Comparison of ENCODE assay signal across 20 cellular contexts in genomic region chr3:187593347-187593850, GRCh38.
DNase-seq lines count a peak whose midpoint lies in the region; ATAC-seq, FAIRE-seq and TF ChIP-seq lines count a peak whose summit lies in the region.
"Had no signal": no experiment of that assay in that cellular context is flagged by ENCODE, and none has a peak within 500 bp of the region (broad histone marks: within the 10 kb centered on the region; RNA-seq: fewer than 3 reads in every experiment).

No MANE protein-coding gene starts in this region.

- TF ChIP-seq CTCF in GM23338 (conservative IDR thresholded peaks at IDR 0.05; ENCODE audit: low read depth in 2 of 2) (no peak), H1 (IDR thresholded peaks at IDR 0.05; ENCODE audit: control extremely low read depth in 1 of 3, insufficient read depth in 1 of 3, low read depth in 1 of 3, low read length in 3 of 3) (no peak), neural progenitor cell (IDR thresholded peaks at IDR 0.05) (no peak), tibial artery (IDR thresholded peaks at IDR 0.05) (no peak), stomach (IDR thresholded peaks at IDR 0.05) (no peak)

- peak overlapping the region; percentile 54; the same call in 1 of the 2 replicates for H2BK15ac ChIP-seq in H1 (ENCODE audit: low read length)

- H3K27ac ChIP-seq in GM23338 (ENCODE audit: low read depth) = no peak overlapping the region
- no peak overlapping the region for H3K27ac ChIP-seq in H1 (ENCODE audit: low read depth, low read length)
- H3K27ac ChIP-seq in neural progenitor cell = no peak overlapping the region
- H3K27ac ChIP-seq in tibial artery = no peak overlapping the region
- H3K27ac ChIP-seq in stomach = no peak overlapping the region
- H3K27ac ChIP-seq: BLaER1 treated with 17β-estradiol and CSF1 and Interleukin-3, amounts not matched to agents 10 nM and 100 nM; HL-60 had no signal

- H2BK5ac ChIP-seq in H1 (ENCODE audit: low read depth, low read length) = no peak overlapping the region

- TF ChIP-seq POLR2A in H1 (IDR thresholded peaks at IDR 0.05; ENCODE audit: control extremely low read depth in 1 of 2, low read depth in 2 of 2, low read length in 2 of 2) (no peak), stomach (IDR thresholded peaks at IDR 0.05) (no peak)

- H2BK120ac ChIP-seq in H1 (replicated peaks; ENCODE audit: low read depth, low read length) = no peak overlapping the region

- no peak overlapping the region for H3K4ac ChIP-seq in H1 (replicated peaks; ENCODE audit: insufficient read length, low read depth, low read length)

- FAIRE-seq in H1 (lab: Jason Lieb, UNC) = no peak
- FAIRE-seq: HepG2 had no signal

- H3K79me1 ChIP-seq in H1 (ENCODE audit: low read depth, low read length) = no peaks in the 10 kb centered on the region

- H3K4me2 ChIP-seq in GM23338 (0 out of 2 replicates have a peak overlapping the region, but pooled peaks have one; percentile 14), H1 (ENCODE audit: insufficient read depth in 1 of 2, low read depth in 2 of 2, low read length in 2 of 2) (no peak overlapping the region), neural progenitor cell (no peak overlapping the region)
- H3K4me2 ChIP-seq: BLaER1 treated with 17β-estradiol and CSF1 and Interleukin-3, amounts not matched to agents 10 nM and 100 nM had no signal

- H3K36me3 Mint-ChIP-seq in GM23338 (ENCODE audit: low read depth) = no peaks in the 10 kb centered on the region
- H3K36me3 Mint-ChIP-seq in neural progenitor cell = no peaks in the 10 kb centered on the region
- H3K36me3 Mint-ChIP-seq: CD8-positive, alpha-beta T cell had no signal

- no peak overlapping the region for H3K9ac ChIP-seq in H1 (replicated peaks in 1 of 4; ENCODE audit: extremely low read depth in 1 of 4, low read depth in 3 of 4, low read length in 3 of 4)
- H3K9ac ChIP-seq in neural progenitor cell = no peak overlapping the region
- H3K9ac ChIP-seq: BLaER1 treated with 17β-estradiol and CSF1 and Interleukin-3, amounts not matched to agents 10 nM and 100 nM had no signal

- no peak overlapping the region for H3K56ac ChIP-seq in H1 (replicated peaks; ENCODE audit: insufficient read length, low read depth, low read length)

- H3F3A ChIP-seq in GM23338 (replicated peaks; ENCODE audit: low read depth) (no peaks in the 10 kb centered on the region), neural progenitor cell (ENCODE audit: low read depth) (no peaks in the 10 kb centered on the region)

- H2BK20ac ChIP-seq in H1 (ENCODE audit: low read length) = peak overlapping the region; percentile 92; the same call in 1 of the 2 replicates

- H3K9me2 ChIP-seq in GM23338 (ENCODE audit: insufficient read depth) = peaks cover 5% of the 10 kb centered on the region

- H4K20me1 ChIP-seq in GM23338 (replicated peaks; ENCODE audit: insufficient read depth) (no peaks in the 10 kb centered on the region), H1 (replicated peaks in 1 of 2; ENCODE audit: control insufficient read depth in 1 of 2, insufficient read depth in 2 of 2, low read length in 2 of 2) (no peaks in the 10 kb centered on the region), neural progenitor cell (ENCODE audit: low read depth) (no peaks in the 10 kb centered on the region)
- H4K20me1 ChIP-seq: BLaER1 treated with 17β-estradiol and CSF1 and Interleukin-3, amounts not matched to agents 10 nM and 100 nM had no signal

- H2AFZ ChIP-seq in GM23338 = peak overlapping the region; percentile 1; the same call in 1 of the 2 replicates
- no peak overlapping the region for H2AFZ ChIP-seq in H1 (ENCODE audit: low read length)
- peak overlapping the region; percentile 5 for H2AFZ ChIP-seq in neural progenitor cell (replicated peaks)

- H2BK12ac ChIP-seq in H1 (ENCODE audit: low read depth, low read length) = peak overlapping the region; percentile 70; the same call in 1 of the 2 replicates

- H3K4me3 ChIP-seq in GM23338 (no peak overlapping the region), H1 (ENCODE audit: extremely low read depth in 1 of 4, insufficient read depth in 2 of 4, low read depth in 3 of 4, low read length in 4 of 4) (no peak overlapping the region), neural progenitor cell (no peak overlapping the region), tibial artery (no peak overlapping the region), stomach (no peak overlapping the region)
- H3K4me3 ChIP-seq: BLaER1 treated with 17β-estradiol and CSF1 and Interleukin-3, amounts not matched to agents 10 nM and 100 nM had no signal

- no peaks in the 10 kb centered on the region for H3K36me3 ChIP-seq in GM23338 (ENCODE audit: insufficient read depth)
- no peaks in the 10 kb centered on the region for H3K36me3 ChIP-seq in H1 (ENCODE audit: control insufficient read depth in 2 of 4, insufficient read depth in 4 of 4, low read length in 3 of 4)
- H3K36me3 ChIP-seq in neural progenitor cell = no peaks in the 10 kb centered on the region
- H3K36me3 ChIP-seq in tibial artery = no peaks in the 10 kb centered on the region
- H3K36me3 ChIP-seq in stomach = no peaks in the 10 kb centered on the region
- H3K36me3 ChIP-seq: BLaER1 treated with 17β-estradiol and CSF1 and Interleukin-3, amounts not matched to agents 10 nM and 100 nM had no signal

- H3K23ac ChIP-seq in H1 (ENCODE audit: insufficient read length) = no peak overlapping the region

- CTCF ChIA-PET in H1 (lab: Charles Lee; ENCODE audit: partially characterized antibody) = interaction anchor here (0.6 to 3.9 kb wide), 11 partner anchors 9 to 744 kb away, joined by 3 to 27 read pairs (median 4); no protein-coding TSS in a partner anchor

- intact Hi-C loops in tibial artery (cut with DNase I; ENCODE audit: low total_unique reads) (no loop called here), stomach (cut with DNase I; ENCODE audit: low total_unique reads) (no loop called here)

- no peak overlapping the region for H3K14ac ChIP-seq in H1 (ENCODE audit: insufficient read length)

- peaks cover 33% of the 10 kb centered on the region for H3K4me1 Mint-ChIP-seq in GM23338
- H3K4me1 Mint-ChIP-seq in neural progenitor cell = peaks cover 23% of the 10 kb centered on the region
- H3K4me1 Mint-ChIP-seq: B cell, IgD-negative memory B cell had no signal

- no peak for DNase-seq in GM23338 (ENCODE audit: low spot score)
- DNase-seq in HT-29 (ENCODE audit: low spot score) = peak; percentile 15
- no peak for DNase-seq in H1 (ENCODE audit: low read depth in 1 of 2, low spot score in 2 of 2)
- no peak for DNase-seq in neural progenitor cell (ENCODE audit: low spot score)
- no peak for DNase-seq in tibial artery
- no peak for DNase-seq in glomerular visceral epithelial cell (ENCODE audit: extremely low spot score)
- DNase-seq in stomach = no peak
- no peak for DNase-seq in stimulated activated naive CD4-positive, alpha-beta T cell (lab: John Stamatoyannopoulos, UW)
- DNase-seq: 8988T; Calu3; CD8-positive, alpha-beta T cell; DMS79 treated with DMSO at 0.1 percent for 48 hours; GF-D8; GOT3; HCEC 1CT had no signal

- H3K9me3 ChIP-seq in H1 (ENCODE audit: insufficient read depth in 2 of 2, low read depth in 1 of 2, low read length in 1 of 2) (no peaks in the 10 kb centered on the region), neural progenitor cell (ENCODE audit: low read depth) (no peaks in the 10 kb centered on the region), tibial artery (no peaks in the 10 kb centered on the region), stomach (no peaks in the 10 kb centered on the region)
- H3K9me3 ChIP-seq: BLaER1 treated with 17β-estradiol and CSF1 and Interleukin-3, amounts not matched to agents 10 nM and 100 nM had no signal

- WGBS in H1 (ENCODE audit: extremely low coverage in 1 of 2, insufficient coverage in 1 of 2, insufficient read length in 1 of 2, insufficient replicate concordance in 2 of 2, low coverage in 1 of 2, low lambda C conversion rate in 2 of 2, missing lambda C conversion rate in 1 of 2), 2 experiments = 95% methylated on average over 7 of the region's 7 CpGs; no CpG with 5 or more reads in 1 of the 2 experiments
- whole genome bisulfite sequencing in stomach, 5 donors = 65 to 79% (median 71%) methylated on average over 7 of the region's 7 CpGs

- ATAC-seq in GM23338 = no peak
- ATAC-seq: CD8-positive, alpha-beta T cell; HepG2 had no signal

- POLR2A ChIA-PET in H1 (lab: Charles Lee; ENCODE audit: partially characterized antibody) = interaction anchor here (0.8 kb wide), 1 partner anchor 275 kb away, joined by 3 read pairs; no protein-coding TSS in a partner anchor

- H3K27me3 Mint-ChIP-seq in GM23338 (ENCODE audit: insufficient read depth, low read depth, poor library complexity) (peaks cover 2% of the 10 kb centered on the region), neural progenitor cell (ENCODE audit: insufficient read depth, low read depth) (no peaks in the 10 kb centered on the region)

- H3K27ac Mint-ChIP-seq in GM23338 = no peak overlapping the region
- H3K27ac Mint-ChIP-seq in neural progenitor cell = no peak overlapping the region
- H3K27ac Mint-ChIP-seq: B cell; CD8-positive, alpha-beta T cell; IgD-negative memory B cell had no signal

- H3K18ac ChIP-seq in H1 (ENCODE audit: extremely low read depth, low read length) = no peak overlapping the region

- H3K4me1 ChIP-seq in GM23338 (ENCODE audit: insufficient read depth) (peaks cover 21% of the 10 kb centered on the region), H1 (replicated peaks in 1 of 4; ENCODE audit: control insufficient read depth in 3 of 4, insufficient read depth in 4 of 4, low read length in 3 of 4) (peaks cover 0 to 10% (median 4%) of the 10 kb centered on the region in 4 experiments; a peak in 3 of 7 replicates), neural progenitor cell (peaks cover 17% of the 10 kb centered on the region), tibial artery (peaks cover 0 to 5% (median 0%) of the 10 kb centered on the region in 4 donors), stomach (no peaks in the 10 kb centered on the region)

- H3K9me3 Mint-ChIP-seq in GM23338 (no peaks in the 10 kb centered on the region), neural progenitor cell (no peaks in the 10 kb centered on the region)
- H3K9me3 Mint-ChIP-seq: CD8-positive, alpha-beta T cell had no signal

- H4K91ac ChIP-seq in H1 (replicated peaks; ENCODE audit: insufficient read length, low read length) = peak overlapping the region; percentile 4

- TF ChIP-seq EP300 in H1 (IDR thresholded peaks at IDR 0.05; ENCODE audit: borderline replicate concordance in 1 of 2, low read depth in 2 of 2, low read length in 2 of 2) (no peak), stomach (IDR thresholded peaks at IDR 0.05) (no peak)

- H3K79me2 ChIP-seq in GM23338 (replicated peaks; ENCODE audit: insufficient read depth) = no peaks in the 10 kb centered on the region
- no peaks in the 10 kb centered on the region for H3K79me2 ChIP-seq in H1 (ENCODE audit: control insufficient read depth in 1 of 2, insufficient read depth in 2 of 2, low read length in 2 of 2)
- H3K79me2 ChIP-seq in neural progenitor cell (ENCODE audit: low read depth) = no peaks in the 10 kb centered on the region

- no peak overlapping the region for H3K4me3 Mint-ChIP-seq in GM23338
- no peak overlapping the region for H3K4me3 Mint-ChIP-seq in neural progenitor cell
- H3K4me3 Mint-ChIP-seq: B cell; CD8-positive, alpha-beta T cell; IgD-negative memory B cell had no signal

- no peaks in the 10 kb centered on the region; the same call in 1 of the 2 replicates for H3K23me2 ChIP-seq in H1 (ENCODE audit: low read depth, low read length)

- H3K27me3 ChIP-seq in GM23338 (ENCODE audit: insufficient read depth) = no peaks in the 10 kb centered on the region
- H3K27me3 ChIP-seq in H1 (replicated peaks in 1 of 4; ENCODE audit: control insufficient read depth in 3 of 4, extremely low read depth in 1 of 4, insufficient read depth in 3 of 4, low read length in 3 of 4) = no peaks in the 10 kb centered on the region
- no peaks in the 10 kb centered on the region for H3K27me3 ChIP-seq in neural progenitor cell
- peaks cover 0 to 2% of the 10 kb centered on the region in 2 donors for H3K27me3 ChIP-seq in tibial artery
- H3K27me3 ChIP-seq in stomach = peaks cover 0 to 3% (median 0%) of the 10 kb centered on the region in 3 donors
- H3K27me3 ChIP-seq: BLaER1 treated with 17β-estradiol and CSF1 and Interleukin-3, amounts not matched to agents 10 nM and 100 nM had no signal

- H4K8ac ChIP-seq in H1 (ENCODE audit: extremely low read depth, insufficient read depth, low read length) = no peak overlapping the region

- TF ChIP-seq RAD21 in H1 (IDR thresholded peaks at IDR 0.05 in 1 of 2, conservative IDR thresholded peaks at IDR 0.05 in 1 of 2; ENCODE audit: low read depth in 2 of 2, low read length in 2 of 2) = no peak

- no peak overlapping the region for H4K5ac ChIP-seq in H1 (ENCODE audit: insufficient read length, low read depth, low read length)

- 0 out of 2 replicates have a peak overlapping the region, but pooled peaks have one; percentile 49 for H2AK5ac ChIP-seq in H1 (ENCODE audit: low read depth, low read length)
